1 cellular context compared by ENCODE assay signal in genomic region chr9:125133403-125134316, GRCh38.
TF ChIP-seq lines count a peak whose summit lies in the region.

No MANE protein-coding gene starts in this region.

TF ChIP-seq in GM12878, 131 proteins besides CTCF, POLR2A, EP300 and RAD21:
- TF ChIP-seq NFYA (IDR thresholded peaks at IDR 0.05; ENCODE audit: borderline replicate concordance, low read depth, low read length), result no peak
- 0 out of 2 replicates have a peak, but pooled peaks have one; percentile 6 for TF ChIP-seq RUNX3 (IDR thresholded peaks at IDR 0.05; ENCODE audit: low read length)
